In the genomic region with DNA sequence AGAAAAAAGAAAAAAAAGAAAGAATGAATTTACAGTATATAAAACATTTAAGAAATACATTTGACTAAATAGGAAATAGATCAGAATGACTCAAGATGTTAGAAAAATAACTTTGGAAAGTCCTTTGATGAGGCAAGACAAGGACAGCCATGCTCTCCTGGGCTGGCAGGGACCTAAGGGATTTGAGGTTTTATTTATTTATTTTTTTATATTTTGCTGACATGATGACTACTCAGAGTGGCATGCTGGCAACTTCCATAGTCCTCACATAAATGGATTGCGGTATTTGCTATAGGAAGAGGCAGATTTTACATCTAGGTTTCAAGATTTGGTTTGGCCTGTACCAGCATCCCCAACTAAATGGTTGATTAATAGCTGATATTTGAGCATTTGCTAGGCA, we compare ENCODE assay signal across 19 cellular contexts. TPM values are rescaled to one million over a fixed set of nuclear protein-coding genes. Genes with fewer than 3 reads are reported as not detected.
DNase-seq lines count a peak whose midpoint lies in the region; ATAC-seq and TF ChIP-seq lines count a peak whose summit lies in the region.
"Had no signal": no experiment of that assay in that cellular context is flagged by ENCODE, and none has a peak within 500 bp of the region (broad histone marks: within the 10 kb centered on the region; RNA-seq: fewer than 3 reads in every experiment).

No MANE protein-coding gene starts in this region.

- H2BK12ac ChIP-seq in mesenchymal stem cell (ENCODE audit: low read length in 2 of 2) = no peak overlapping the region

- no peaks in the 10 kb centered on the region for H3K27me3 ChIP-seq in PC-3 (ENCODE audit: low read length)
- H3K27me3 ChIP-seq in mesenchymal stem cell (ENCODE audit: control insufficient read depth in 1 of 2, insufficient read depth in 1 of 2, low read length in 2 of 2) = no peaks in the 10 kb centered on the region
- H3K27me3 ChIP-seq: BLaER1 treated with 17β-estradiol and CSF1 and Interleukin-3, amounts not matched to agents 10 nM and 100 nM; tibial nerve had no signal

- H3K9me3 ChIP-seq in PC-3 (ENCODE audit: low read length) = no peaks in the 10 kb centered on the region
- no peaks in the 10 kb centered on the region for H3K9me3 ChIP-seq in mesenchymal stem cell (ENCODE audit: control insufficient read depth, low read length)
- H3K9me3 ChIP-seq: tibial nerve had no signal

- 70% methylated on average over 1 of the region's 1 CpG for WGBS in mesenchymal stem cell

- intact Hi-C loops in PC-3 (cut with micrococcal nuclease) = no loop called here

- H2BK120ac ChIP-seq in mesenchymal stem cell (ENCODE audit: low read depth, low read length) = no peak overlapping the region

- H2AFZ ChIP-seq in PC-3 (ENCODE audit: low read length) (no peak overlapping the region), mesenchymal stem cell (ENCODE audit: low read depth, low read length) (no peak overlapping the region)

- TF ChIP-seq CTCF in PC-3 (conservative IDR thresholded peaks at IDR 0.05; ENCODE audit: low read depth, low read length) = no peak
- TF ChIP-seq CTCF in choroid plexus epithelial cell (conservative IDR thresholded peaks at IDR 0.05; ENCODE audit: low read depth, low read length) = no peak

- no peaks in the 10 kb centered on the region for H3K79me1 ChIP-seq in mesenchymal stem cell (replicated peaks; ENCODE audit: low read length, poor library complexity, severe bottlenecking)

- no peaks in the 10 kb centered on the region for H3K9me2 ChIP-seq in PC-3 (replicated peaks; ENCODE audit: low read length)

- peaks cover 5% of the 10 kb centered on the region for H3F3A ChIP-seq in PC-3 (ENCODE audit: low read length, unreplicated experiment)

- H3K36me3 ChIP-seq in PC-3 (ENCODE audit: low read depth, low read length) (no peaks in the 10 kb centered on the region), mesenchymal stem cell (ENCODE audit: control insufficient read depth in 1 of 2, insufficient read depth in 2 of 2, low read depth in 1 of 2, low read length in 2 of 2) (no peaks in the 10 kb centered on the region)
- H3K36me3 ChIP-seq: BLaER1 treated with 17β-estradiol and CSF1 and Interleukin-3, amounts not matched to agents 10 nM and 100 nM; tibial nerve had no signal

- H3K4me3 ChIP-seq in PC-3 (ENCODE audit: low read length) (no peak overlapping the region), choroid plexus epithelial cell (ENCODE audit: low read depth, low read length) (no peak overlapping the region), mesenchymal stem cell (ENCODE audit: insufficient read depth in 1 of 2, low read depth in 1 of 2, low read length in 2 of 2) (no peak overlapping the region)
- H3K4me3 ChIP-seq: BLaER1 treated with 17β-estradiol and CSF1 and Interleukin-3, amounts not matched to agents 10 nM and 100 nM; SK-N-MC; tibial nerve had no signal

- H3K79me2 ChIP-seq in PC-3 (ENCODE audit: low read length) = no peaks in the 10 kb centered on the region

- BruUV-seq in PC-3 (replicated peaks; lab: Mats Ljungman, UMichigan) = no TSS peak

- DNase-seq in Daoy (ENCODE audit: low read depth) (peak; percentile 83), PC-3 (peak; percentile 77), choroid plexus epithelial cell (ENCODE audit: low read depth) (peak; percentile 58), mesenchymal stem cell (peak; percentile 37), NCI-H146 (lab: John Stamatoyannopoulos, UW) (no peak), NCI-H2196 treated with DMSO at 0.1 percent for 48 hours (lab: John Stamatoyannopoulos, UW; ENCODE audit: unreplicated experiment) (no peak), NCI-H146 treated with DMSO at 0.1 percent for 48 hours (lab: John Stamatoyannopoulos, UW; ENCODE audit: unreplicated experiment) (no peak)
- DNase-seq in stimulated activated CD4-positive, alpha-beta T cell treated with anti-CD3 and anti-CD28 coated beads, Interleukin-12 subunit alpha, Interleukin-12 subunit beta, amount 100 ng/mL, for 4 hours = no peak
- DNase-seq: activated CD8-positive, alpha-beta memory T cell treated with anti-CD3 and anti-CD28 coated beads for 24 hours; DMS53; effector memory CD8-positive, alpha-beta T cell; GOT3; midbrain; NCI-H345 had no signal

- no peak overlapping the region for H4K8ac ChIP-seq in mesenchymal stem cell (ENCODE audit: low read length)

- H3K27ac ChIP-seq in PC-3 (ENCODE audit: low read length) = peak overlapping the region; percentile 41
- H3K27ac ChIP-seq in mesenchymal stem cell (ENCODE audit: low read length, poor library complexity, severe bottlenecking) = no peak overlapping the region
- H3K27ac ChIP-seq: SK-N-MC, tibial nerve, VCaP had no signal

- CTCF ChIA-PET in PC-3 (lab: Charles Lee) = no interaction called here

- H3K18ac ChIP-seq in mesenchymal stem cell (ENCODE audit: low read depth in 1 of 2, low read length in 2 of 2) = no peak overlapping the region

- H3K4me1 ChIP-seq in PC-3 (ENCODE audit: insufficient read depth, low read length) (peaks cover 38% of the 10 kb centered on the region), mesenchymal stem cell (ENCODE audit: control insufficient read depth, insufficient read depth, low read depth, low read length) (no peaks in the 10 kb centered on the region)
- H3K4me1 ChIP-seq: tibial nerve had no signal

- H4K20me1 ChIP-seq in PC-3 (ENCODE audit: low read length) = no peaks in the 10 kb centered on the region
- H4K20me1 ChIP-seq: BLaER1 treated with 17β-estradiol and CSF1 and Interleukin-3, amounts not matched to agents 10 nM and 100 nM had no signal

- H3K9ac ChIP-seq in PC-3 (ENCODE audit: low read length) (no peak overlapping the region), mesenchymal stem cell (ENCODE audit: low read length) (no peak overlapping the region)
- H3K9ac ChIP-seq: BLaER1 treated with 17β-estradiol and CSF1 and Interleukin-3, amounts not matched to agents 10 nM and 100 nM had no signal

- H2BK5ac ChIP-seq in mesenchymal stem cell (ENCODE audit: low read depth, low read length, poor library complexity, severe bottlenecking) = no peak overlapping the region

- H3K14ac ChIP-seq in mesenchymal stem cell (ENCODE audit: low read length in 2 of 2) = no peak overlapping the region

- no peak overlapping the region for H4K91ac ChIP-seq in mesenchymal stem cell (ENCODE audit: low read length)

- H3K23ac ChIP-seq in mesenchymal stem cell (ENCODE audit: low read length in 2 of 2) = no peak overlapping the region

- H2AK5ac ChIP-seq in mesenchymal stem cell (ENCODE audit: low read length, severe bottlenecking) = no peak overlapping the region

- H3K4me2 ChIP-seq in PC-3 (ENCODE audit: low read length) (0 out of 2 replicates have a peak overlapping the region, but pooled peaks have one; percentile 28), mesenchymal stem cell (ENCODE audit: low read length, poor library complexity, severe bottlenecking) (no peak overlapping the region)

- H3K4ac ChIP-seq in mesenchymal stem cell (ENCODE audit: low read depth in 1 of 2, low read length in 2 of 2) = no peak overlapping the region

- no peak overlapping the region for H2BK15ac ChIP-seq in mesenchymal stem cell (ENCODE audit: low read depth, poor library complexity, severe bottlenecking)

- peak; percentile 59 for ATAC-seq in PC-3
- ATAC-seq: effector memory CD8-positive, alpha-beta T cell had no signal

- POLR2A ChIA-PET in PC-3 (lab: Charles Lee; ENCODE audit: unreplicated experiment) = no interaction called here

RNA-seq across cellular contexts. Expression of a gene that starts 17.7 kb away (rescaled TPM):
- 0.06 and 0.36 TPM in 2 replicates for total RNA-seq in Daoy (2014; rRNA removed; shearing (Covaris generic))
- total RNA-seq in PC-3 (2014; rRNA removed) = not detected in 2 replicates
- polyA plus RNA-seq in mesenchymal stem cell (2013, experiment 1 of 2) = 0.33 TPM
- 0.30 TPM for polyA plus RNA-seq in mesenchymal stem cell (2013, experiment 2 of 2)
- total RNA-seq: skeletal muscle tissue had no signal

Comparison
In these comparisons a context has a peak if more than half of its experiments do, and no peak if none do; other contexts are left out.
1. DNase-seq: peak in Daoy (single experiment), PC-3 (single experiment), choroid plexus epithelial cell (single experiment) and mesenchymal stem cell (single experiment); none in stimulated activated CD4-positive, alpha-beta T cell treated with anti-CD3 and anti-CD28 coated beads, Interleukin-12 subunit alpha, Interleukin-12 subunit beta, amount 100 ng/mL, for 4 hours (single experiment), NCI-H146 (single experiment), NCI-H2196 treated with DMSO at 0.1 percent for 48 hours (single experiment) and NCI-H146 treated with DMSO at 0.1 percent for 48 hours (single experiment).